In genomic region chr2:187519419-187520120, GRCh38 we compare ENCODE assay signal across 1 cellular context.
TF ChIP-seq lines count a peak whose summit lies in the region.

No MANE protein-coding gene starts in this region.

TF ChIP-seq in HepG2, 621 proteins besides CTCF, POLR2A, EP300 and RAD21 (continued from another document and continues in another):
- TF ChIP-seq ZNF318 (CRISPR knock-in tag; IDR thresholded peaks at IDR 0.05) (no peak), HNRNPH1 (optimal IDR thresholded peaks at IDR 0.05; ENCODE audit: low read depth, low read length) (no peak), NONO (IDR thresholded peaks at IDR 0.05) (no peak), NONO (CRISPR knock-in tag; conservative IDR thresholded peaks at IDR 0.05) (no peak; the same call in none of the 2 replicates), ZNF777 (CRISPR knock-in tag; IDR thresholded peaks at IDR 0.05) (peak; percentile 21; the same call in 1 of the 2 replicates), MLLT10 (CRISPR knock-in tag; IDR thresholded peaks at IDR 0.05) (no peak), MAFK (conservative IDR thresholded peaks at IDR 0.05 in 1 of 2, IDR thresholded peaks at IDR 0.05 in 1 of 2; ENCODE audit: low read length in 2 of 2) (no peak), EED (CRISPR knock-in tag; IDR thresholded peaks at IDR 0.05) (peak; percentile 48; the same call in 1 of the 2 replicates), YEATS4 (CRISPR knock-in tag; IDR thresholded peaks at IDR 0.05; ENCODE audit: borderline replicate concordance) (peak; percentile 35; the same call in 1 of the 2 replicates), IRF2 (CRISPR knock-in tag; IDR thresholded peaks at IDR 0.05) (0 out of 2 replicates have a peak, but pooled peaks have one; percentile 28), DR1 (CRISPR knock-in tag; IDR thresholded peaks at IDR 0.05) (no peak), MXD3 (CRISPR knock-in tag; IDR thresholded peaks at IDR 0.05) (no peak), HOMEZ (CRISPR knock-in tag; IDR thresholded peaks at IDR 0.05; ENCODE audit: low read depth) (peak; percentile 11; the same call in 1 of the 2 replicates), JARID2 (CRISPR knock-in tag; IDR thresholded peaks at IDR 0.05; ENCODE audit: insufficient replicate concordance) (no peak), ZNF296 (CRISPR knock-in tag; conservative IDR thresholded peaks at IDR 0.05) (no peak), ZNF205 (CRISPR knock-in tag; IDR thresholded peaks at IDR 0.05) (no peak), NFIB (CRISPR knock-in tag; IDR thresholded peaks at IDR 0.05; ENCODE audit: borderline replicate concordance) (no peak), ELF3 (CRISPR knock-in tag; IDR thresholded peaks at IDR 0.05) (no peak; the same call in 1 of the 2 replicates), ZBTB33 (CRISPR knock-in tag; IDR thresholded peaks at IDR 0.05) (no peak), SALL2 (CRISPR knock-in tag; IDR thresholded peaks at IDR 0.05) (no peak), ZBTB46 (CRISPR knock-in tag; IDR thresholded peaks at IDR 0.05; ENCODE audit: borderline replicate concordance) (no peak), ZNF44 (CRISPR knock-in tag; IDR thresholded peaks at IDR 0.05) (no peak), ZNF382 (CRISPR knock-in tag; IDR thresholded peaks at IDR 0.05; ENCODE audit: borderline replicate concordance) (no peak), ZNF629 (CRISPR knock-in tag; conservative IDR thresholded peaks at IDR 0.05) (no peak), ZZZ3 (CRISPR knock-in tag; IDR thresholded peaks at IDR 0.05; ENCODE audit: borderline replicate concordance) (no peak), TFAP4 (IDR thresholded peaks at IDR 0.05; ENCODE audit: borderline replicate concordance, low read depth) (no peak), ZNF720 (CRISPR knock-in tag; IDR thresholded peaks at IDR 0.05) (no peak), EEA1 (CRISPR knock-in tag; IDR thresholded peaks at IDR 0.05; ENCODE audit: borderline replicate concordance) (no peak), ZNF776 (CRISPR knock-in tag; IDR thresholded peaks at IDR 0.05) (no peak)
- TF ChIP-seq, protein P1, sequence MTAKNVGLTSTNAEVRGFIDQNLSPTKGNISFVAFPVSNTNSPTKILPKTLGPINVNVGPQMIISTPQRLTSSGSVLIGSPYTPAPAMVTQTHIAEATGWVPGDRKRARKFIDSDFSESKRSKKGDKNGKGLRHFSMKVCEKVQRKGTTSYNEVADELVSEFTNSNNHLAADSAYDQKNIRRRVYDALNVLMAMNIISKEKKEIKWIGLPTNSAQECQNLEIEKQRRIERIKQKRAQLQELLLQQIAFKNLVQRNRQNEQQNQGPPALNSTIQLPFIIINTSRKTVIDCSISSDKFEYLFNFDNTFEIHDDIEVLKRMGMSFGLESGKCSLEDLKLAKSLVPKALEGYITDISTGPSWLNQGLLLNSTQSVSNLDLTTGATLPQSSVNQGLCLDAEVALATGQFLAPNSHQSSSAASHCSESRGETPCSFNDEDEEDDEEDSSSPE (CRISPR knock-in tag; IDR thresholded peaks at IDR 0.05): no peak
- TF ChIP-seq, protein P2, sequence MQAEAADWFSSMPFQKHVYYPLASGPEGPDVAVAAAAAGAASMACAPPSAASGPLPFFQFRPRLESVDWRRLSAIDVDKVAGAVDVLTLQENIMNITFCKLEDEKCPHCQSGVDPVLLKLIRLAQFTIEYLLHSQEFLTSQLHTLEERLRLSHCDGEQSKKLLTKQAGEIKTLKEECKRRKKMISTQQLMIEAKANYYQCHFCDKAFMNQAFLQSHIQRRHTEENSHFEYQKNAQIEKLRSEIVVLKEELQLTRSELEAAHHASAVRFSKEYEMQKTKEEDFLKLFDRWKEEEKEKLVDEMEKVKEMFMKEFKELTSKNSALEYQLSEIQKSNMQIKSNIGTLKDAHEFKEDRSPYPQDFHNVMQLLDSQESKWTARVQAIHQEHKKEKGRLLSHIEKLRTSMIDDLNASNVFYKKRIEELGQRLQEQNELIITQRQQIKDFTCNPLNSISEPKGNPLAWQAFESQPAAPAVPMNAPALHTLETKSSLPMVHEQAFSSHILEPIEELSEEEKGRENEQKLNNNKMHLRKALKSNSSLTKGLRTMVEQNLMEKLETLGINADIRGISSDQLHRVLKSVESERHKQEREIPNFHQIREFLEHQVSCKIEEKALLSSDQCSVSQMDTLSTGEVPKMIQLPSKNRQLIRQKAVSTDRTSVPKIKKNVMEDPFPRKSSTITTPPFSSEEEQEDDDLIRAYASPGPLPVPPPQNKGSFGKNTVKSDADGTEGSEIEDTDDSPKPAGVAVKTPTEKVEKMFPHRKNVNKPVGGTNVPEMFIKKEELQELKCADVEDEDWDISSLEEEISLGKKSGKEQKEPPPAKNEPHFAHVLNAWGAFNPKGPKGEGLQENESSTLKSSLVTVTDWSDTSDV (CRISPR knock-in tag; IDR thresholded peaks at IDR 0.05): no peak
- TF ChIP-seq, protein P3, sequence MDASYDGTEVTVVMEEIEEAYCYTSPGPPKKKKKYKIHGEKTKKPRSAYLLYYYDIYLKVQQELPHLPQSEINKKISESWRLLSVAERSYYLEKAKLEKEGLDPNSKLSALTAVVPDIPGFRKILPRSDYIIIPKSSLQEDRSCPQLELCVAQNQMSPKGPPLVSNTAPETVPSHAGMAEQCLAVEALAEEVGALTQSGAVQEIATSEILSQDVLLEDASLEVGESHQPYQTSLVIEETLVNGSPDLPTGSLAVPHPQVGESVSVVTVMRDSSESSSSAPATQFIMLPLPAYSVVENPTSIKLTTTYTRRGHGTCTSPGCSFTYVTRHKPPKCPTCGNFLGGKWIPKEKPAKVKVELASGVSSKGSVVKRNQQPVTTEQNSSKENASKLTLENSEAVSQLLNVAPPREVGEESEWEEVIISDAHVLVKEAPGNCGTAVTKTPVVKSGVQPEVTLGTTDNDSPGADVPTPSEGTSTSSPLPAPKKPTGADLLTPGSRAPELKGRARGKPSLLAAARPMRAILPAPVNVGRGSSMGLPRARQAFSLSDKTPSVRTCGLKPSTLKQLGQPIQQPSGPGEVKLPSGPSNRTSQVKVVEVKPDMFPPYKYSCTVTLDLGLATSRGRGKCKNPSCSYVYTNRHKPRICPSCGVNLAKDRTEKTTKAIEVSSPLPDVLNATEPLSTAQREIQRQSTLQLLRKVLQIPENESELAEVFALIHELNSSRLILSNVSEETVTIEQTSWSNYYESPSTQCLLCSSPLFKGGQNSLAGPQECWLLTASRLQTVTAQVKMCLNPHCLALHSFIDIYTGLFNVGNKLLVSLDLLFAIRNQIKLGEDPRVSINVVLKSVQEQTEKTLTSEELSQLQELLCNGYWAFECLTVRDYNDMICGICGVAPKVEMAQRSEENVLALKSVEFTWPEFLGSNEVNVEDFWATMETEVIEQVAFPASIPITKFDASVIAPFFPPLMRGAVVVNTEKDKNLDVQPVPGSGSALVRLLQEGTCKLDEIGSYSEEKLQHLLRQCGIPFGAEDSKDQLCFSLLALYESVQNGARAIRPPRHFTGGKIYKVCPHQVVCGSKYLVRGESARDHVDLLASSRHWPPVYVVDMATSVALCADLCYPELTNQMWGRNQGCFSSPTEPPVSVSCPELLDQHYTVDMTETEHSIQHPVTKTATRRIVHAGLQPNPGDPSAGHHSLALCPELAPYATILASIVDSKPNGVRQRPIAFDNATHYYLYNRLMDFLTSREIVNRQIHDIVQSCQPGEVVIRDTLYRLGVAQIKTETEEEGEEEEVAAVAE (CRISPR knock-in tag; IDR thresholded peaks at IDR 0.05; ENCODE audit: borderline replicate concordance): peak; percentile 45; the same call in 1 of the 2 replicates
